ENCODE assay signal across 9 cellular contexts in genomic region chr10:28722065-28722803, GRCh38. TPM values are rescaled to one million over a fixed set of nuclear protein-coding genes. Genes with fewer than 3 reads are reported as not detected.
DNase-seq lines count a peak whose midpoint lies in the region; ATAC-seq and TF ChIP-seq lines count a peak whose summit lies in the region.
"Had no signal": no experiment of that assay in that cellular context is flagged by ENCODE, and none has a peak within 500 bp of the region (broad histone marks: within the 10 kb centered on the region; RNA-seq: fewer than 3 reads in every experiment).

No MANE protein-coding gene starts in this region.

- no peaks in the 10 kb centered on the region; a peak in 1 of 22 replicates for H4K20me1 ChIP-seq in BLaER1 treated with 17β-estradiol and CSF1 and Interleukin-3, amounts not matched to agents 10 nM and 100 nM

- no peaks in the 10 kb centered on the region for H3K36me3 Mint-ChIP-seq in brain

- peak overlapping the region; percentile 29 to 70 (median 52); a peak in 19 of 22 replicates for H3K9ac ChIP-seq in BLaER1 treated with 17β-estradiol and CSF1 and Interleukin-3, amounts not matched to agents 10 nM and 100 nM
- H3K9ac ChIP-seq in skeletal muscle satellite cell (ENCODE audit: low read depth, low read length), result peak overlapping the region; percentile 55

- peaks cover 13 to 32% (median 22%) of the 10 kb centered on the region in 10 experiments; a peak in 19 of 20 replicates for H3K4me1 ChIP-seq in BLaER1 treated with 17β-estradiol and CSF1 and Interleukin-3, amounts not matched to agents 10 nM and 100 nM
- peaks cover 21% of the 10 kb centered on the region for H3K4me1 ChIP-seq in skeletal muscle satellite cell (ENCODE audit: control insufficient read depth, insufficient read depth, low read length)

- no peak for ATAC-seq in HG03457 (IDR thresholded peaks at IDR 0.05; ENCODE audit: unreplicated experiment)

- peak overlapping the region; percentile 25 to 93 (median 78) for H3K27ac Mint-ChIP-seq in brain
- H3K27ac Mint-ChIP-seq: dendritic cell treated with granulocyte-macrophage colony-stimulating factor and Interleukin-4, amounts not matched to agents 40 ng/mL and 50 ng/mL, for 4 days had no signal

- H3K4me1 Mint-ChIP-seq in brain, result peaks cover 18% of the 10 kb centered on the region

- peak overlapping the region; percentile 79 to 95 (median 89) for H3K4me2 ChIP-seq in BLaER1 treated with 17β-estradiol and CSF1 and Interleukin-3, amounts not matched to agents 10 nM and 100 nM
- H3K4me2 ChIP-seq in skeletal muscle satellite cell (ENCODE audit: low read length), result peak overlapping the region; percentile 86

- no peaks in the 10 kb centered on the region for H3K36me3 ChIP-seq in BLaER1 treated with 17β-estradiol and CSF1 and Interleukin-3, amounts not matched to agents 10 nM and 100 nM
- no peaks in the 10 kb centered on the region for H3K36me3 ChIP-seq in skeletal muscle satellite cell (ENCODE audit: insufficient read depth, low read length)

- H3K9me3 Mint-ChIP-seq in brain, result peaks cover 0 to 3% (median 0%) of the 10 kb centered on the region in 5 experiments
- H3K9me3 Mint-ChIP-seq: dendritic cell treated with granulocyte-macrophage colony-stimulating factor and Interleukin-4, amounts not matched to agents 40 ng/mL and 50 ng/mL, for 4 days had no signal

- TF ChIP-seq CTCF in brain (conservative IDR thresholded peaks at IDR 0.05), result no peak

- H3K27me3 ChIP-seq in BLaER1 treated with 17β-estradiol and CSF1 and Interleukin-3, amounts not matched to agents 10 nM and 100 nM, result peaks cover 0 to 21% (median 0%) of the 10 kb centered on the region in 11 experiments; a peak in 7 of 22 replicates
- H3K27me3 ChIP-seq in skeletal muscle satellite cell (ENCODE audit: control insufficient read depth, insufficient read depth, low read length), result no peaks in the 10 kb centered on the region

- H3K9me3 ChIP-seq in BLaER1 treated with 17β-estradiol and CSF1 and Interleukin-3, amounts not matched to agents 10 nM and 100 nM (replicated peaks in 1 of 11), result peaks cover 0 to 9% (median 4%) of the 10 kb centered on the region in 11 experiments; a peak in 12 of 22 replicates
- H3K9me3 ChIP-seq in skeletal muscle satellite cell (replicated peaks; ENCODE audit: low read length), result no peaks in the 10 kb centered on the region

- no peak overlapping the region for H3K27ac ChIP-seq in BLaER1 treated with 17β-estradiol and CSF1 and Interleukin-3, amounts not matched to agents 10 nM and 100 nM

- H3K27me3 Mint-ChIP-seq in brain, result peaks cover 39% of the 10 kb centered on the region

- peak overlapping the region; percentile 88 to 89 (median 88) for H3K4me3 Mint-ChIP-seq in brain
- H3K4me3 Mint-ChIP-seq: dendritic cell treated with granulocyte-macrophage colony-stimulating factor and Interleukin-4, amounts not matched to agents 40 ng/mL and 50 ng/mL, for 4 days had no signal

- peak overlapping the region; percentile 45 to 68 (median 52) for H3K4me3 ChIP-seq in BLaER1 treated with 17β-estradiol and CSF1 and Interleukin-3, amounts not matched to agents 10 nM and 100 nM
- H3K4me3 ChIP-seq in skeletal muscle satellite cell (ENCODE audit: low read length), result peak overlapping the region; percentile 70

- peak; percentile 18 for DNase-seq in M059J (ENCODE audit: low read depth)
- peak; percentile 83 for DNase-seq in islet precursor cell
- DNase-seq in NCI-H446 (lab: John Stamatoyannopoulos, UW), result no peak
- no peak for DNase-seq in T-helper 1 cell

RNA-seq across cellular contexts. Expression of gene BAMBI, which starts 44.9 kb away (rescaled TPM):
- total RNA-seq in M059J (2014; rRNA removed; shearing (Covaris generic)), result 23.1 and 23.7 TPM in 2 replicates
- 71.5 TPM for polyA plus RNA-seq in brain (ENCODE audit: insufficient read depth, low read depth, low replicate concordance)
- total RNA-seq in skeletal muscle satellite cell (2012; rRNA removed), result 1.5 TPM in 2 replicates

Comparison
In these comparisons a context has a peak if more than half of its experiments do, and no peak if none do; other contexts are left out.
1. DNase-seq: peak in M059J (single experiment) and islet precursor cell (single experiment); none in NCI-H446 (0 of 2) and T-helper 1 cell (0 of 5).